1 cellular context compared by ENCODE assay signal in genomic region chr17:76307299-76307965, GRCh38.
TF ChIP-seq lines count a peak whose summit lies in the region.

No MANE protein-coding gene starts in this region.

TF ChIP-seq in H1, 55 proteins besides CTCF, POLR2A, EP300 and RAD21:
- no peak for TF ChIP-seq ATF2 (IDR thresholded peaks at IDR 0.05; ENCODE audit: low read length)
- no peak for TF ChIP-seq ATF3 (IDR thresholded peaks at IDR 0.05; ENCODE audit: insufficient read depth, low read depth, low read length)
